ENCODE assay signal across 9 cellular contexts in the genomic region with DNA sequence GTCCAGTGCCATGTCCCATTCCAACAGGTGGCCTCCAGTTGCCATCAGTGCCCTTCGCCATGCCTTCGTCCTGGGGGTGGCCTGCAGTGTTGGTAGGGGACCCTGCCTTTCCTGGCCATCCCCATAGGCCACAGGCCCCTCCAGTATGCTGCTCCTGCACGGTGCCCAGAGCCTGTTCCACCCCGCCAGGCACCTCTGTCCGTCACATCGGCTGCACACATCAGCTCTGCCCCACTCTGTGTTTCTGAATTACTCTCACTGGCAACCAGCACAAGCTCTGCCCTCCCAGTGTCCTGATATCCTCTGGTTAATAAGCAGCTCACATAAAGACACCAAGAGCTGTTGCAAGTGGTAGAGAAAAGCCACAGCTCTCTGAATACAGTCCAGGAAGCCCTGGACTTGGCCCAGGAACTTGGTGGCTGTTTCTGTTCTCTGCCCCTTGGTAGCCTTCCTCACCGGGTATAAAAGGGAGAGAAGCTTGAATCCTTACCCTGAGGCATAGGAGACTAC. TPM values are rescaled to one million over a fixed set of nuclear protein-coding genes. Genes with fewer than 3 reads are reported as not detected.
A peak's percentile ranks its signal among the peaks of the same experiment; 100 is the strongest.
DNase-seq lines count a peak whose midpoint lies in the region; FAIRE-seq and TF ChIP-seq lines count a peak whose summit lies in the region.
"Had no signal": no experiment of that assay in that cellular context is flagged by ENCODE, and none has a peak within 500 bp of the region (broad histone marks: within the 10 kb centered on the region; RNA-seq: fewer than 3 reads in every experiment).

No MANE protein-coding gene starts in this region.

- 0 to 80% methylated on average over 1 to 4 of the region's 7 CpGs for WGBS in esophagus squamous epithelium, 2 donors

- no peak overlapping the region for H3K4me3 ChIP-seq in esophagus squamous epithelium
- no peak overlapping the region for H3K4me3 ChIP-seq in mucosa of stomach (ENCODE audit: low read length)

- peak overlapping the region; percentile 89 to 96 (median 94) for H3K27ac ChIP-seq in esophagus squamous epithelium

- no peaks in the 10 kb centered on the region for H3K9me3 ChIP-seq in esophagus squamous epithelium
- H3K9me3 ChIP-seq in mucosa of stomach (ENCODE audit: control insufficient read depth, low read length) = no peaks in the 10 kb centered on the region

- H3K27me3 ChIP-seq in esophagus squamous epithelium = no peaks in the 10 kb centered on the region
- no peaks in the 10 kb centered on the region for H3K27me3 ChIP-seq in mucosa of stomach (ENCODE audit: control insufficient read depth, insufficient read depth, low read length)

- H3K9ac ChIP-seq in mucosa of stomach (ENCODE audit: low read length) = peak overlapping the region; percentile 51

- no peak for TF ChIP-seq POLR2A in esophagus squamous epithelium (IDR thresholded peaks at IDR 0.05)
- no peak for TF ChIP-seq POLR2A in GM12892 (IDR thresholded peaks at IDR 0.05; ENCODE audit: low read depth, low read length)

- DNase-seq in ACHN = peak; percentile 98
- DNase-seq in Kasumi-1 (lab: John Stamatoyannopoulos, UW) = peak; percentile 48 to 56
- no peak for DNase-seq in esophagus squamous epithelium (lab: John Stamatoyannopoulos, UW)
- no peak for DNase-seq in germinal center (ENCODE audit: low spot score)
- no peak for DNase-seq in GM12892 (ENCODE audit: insufficient read length)
- no peak for DNase-seq in NCI-H2171 treated with DMSO at 0.1 percent for 48 hours (lab: John Stamatoyannopoulos, UW)
- DNase-seq in urothelium cell line (ENCODE audit: low spot score) = no peak
- DNase-seq: retina had no signal

- intact Hi-C loops in esophagus squamous epithelium (cut with DNase I) = no loop called here

- in situ Hi-C loops in ACHN (cut with HindIII; ENCODE audit: low pct_ligation_motif_present, low pct_unique_long_range_greater_than_20kb, low sequenced_read_pairs) = no loop called here

- H3K4me1 ChIP-seq in esophagus squamous epithelium = peaks cover 38 to 69% (median 50%) of the 10 kb centered on the region in 3 donors
- peaks cover 68% of the 10 kb centered on the region for H3K4me1 ChIP-seq in mucosa of stomach (ENCODE audit: control insufficient read depth, insufficient read depth, low read length)

- no peak for TF ChIP-seq CTCF in esophagus squamous epithelium (IDR thresholded peaks at IDR 0.05)

- H3K36me3 ChIP-seq in esophagus squamous epithelium = no peaks in the 10 kb centered on the region
- no peaks in the 10 kb centered on the region for H3K36me3 ChIP-seq in mucosa of stomach (ENCODE audit: control insufficient read depth, insufficient read depth, low read length)

- FAIRE-seq in GM12892 (lab: Jason Lieb, UNC) = no peak
- FAIRE-seq in urothelium cell line (lab: Jason Lieb, UNC) = no peak

RNA-seq across cellular contexts. Expression of a gene that starts 31.3 kb away (rescaled TPM):
- total RNA-seq in esophagus squamous epithelium = 100 to 1,000 TPM; 147 to 263 (median 177) TPM
- polyA plus RNA-seq in GM12892 (2012; ENCODE audit: missing spikeins) = 53.1 TPM

Comparison
In these comparisons a context has a peak if more than half of its experiments do, and no peak if none do; other contexts are left out.
1. DNase-seq: peak in ACHN (single experiment) and Kasumi-1 (2 of 2); none in esophagus squamous epithelium (single experiment), germinal center (single experiment), GM12892 (single experiment), NCI-H2171 treated with DMSO at 0.1 percent for 48 hours (single experiment) and urothelium cell line (single experiment).